Comparison of ENCODE assay signal across 11 cellular contexts in genomic region chr3:127748754-127749327, GRCh38.
DNase-seq lines count a peak whose midpoint lies in the region; ATAC-seq and TF ChIP-seq lines count a peak whose summit lies in the region.
"Had no signal": no experiment of that assay in that cellular context is flagged by ENCODE, and none has a peak within 500 bp of the region (broad histone marks: within the 10 kb centered on the region; RNA-seq: fewer than 3 reads in every experiment).

No MANE protein-coding gene starts in this region.

- no peaks in the 10 kb centered on the region for H3K36me3 Mint-ChIP-seq in brain
- H3K36me3 Mint-ChIP-seq: CD4-positive, alpha-beta memory T cell had no signal

- intact Hi-C loops in mucosa of descending colon (cut with DNase I, micrococcal nuclease), result no loop called here

- H3K27me3 ChIP-seq in right atrium auricular region, result no peaks in the 10 kb centered on the region

- H3K27ac ChIP-seq in right atrium auricular region, result peak overlapping the region; percentile 81
- peak overlapping the region in 15 of 21 experiments; percentile 27 to 86 (median 60) for H3K27ac ChIP-seq in skin epidermis

- H3K4me1 Mint-ChIP-seq in brain, result peaks cover 81% of the 10 kb centered on the region

- H3K9me3 Mint-ChIP-seq in brain, result peaks cover 0 to 2% (median 0%) of the 10 kb centered on the region in 5 experiments
- H3K9me3 Mint-ChIP-seq: CD4-positive, alpha-beta memory T cell had no signal

- no peaks in the 10 kb centered on the region for H3K9me3 ChIP-seq in right atrium auricular region
- no peaks in the 10 kb centered on the region for H3K9me3 ChIP-seq in mucosa of descending colon

- H3K36me3 ChIP-seq in right atrium auricular region, result no peaks in the 10 kb centered on the region
- no peaks in the 10 kb centered on the region for H3K36me3 ChIP-seq in mucosa of descending colon (ENCODE audit: low read depth)

- no peak overlapping the region for H3K4me3 ChIP-seq in right atrium auricular region
- H3K4me3 ChIP-seq in skin epidermis, result no peak overlapping the region
- no peak overlapping the region for H3K4me3 ChIP-seq in mucosa of descending colon
- H3K4me3 ChIP-seq: GM12878 had no signal

- no peak for TF ChIP-seq CTCF in brain (conservative IDR thresholded peaks at IDR 0.05)
- TF ChIP-seq CTCF in right atrium auricular region (IDR thresholded peaks at IDR 0.05), result no peak
- no peak for TF ChIP-seq CTCF in mucosa of descending colon (IDR thresholded peaks at IDR 0.05)

- ATAC-seq in mucosa of descending colon (no peak), GM18519 (IDR thresholded peaks at IDR 0.05; ENCODE audit: low FRiP score, unreplicated experiment) (no peak)
- ATAC-seq: GM12878 had no signal

- no peaks in the 10 kb centered on the region for H3K27me3 Mint-ChIP-seq in brain

- peak overlapping the region in 4 of 5 experiments; percentile 59 to 92 (median 86) for H3K27ac Mint-ChIP-seq in brain

- peaks cover 0 to 75% of the 10 kb centered on the region in 2 donors for H3K4me1 ChIP-seq in right atrium auricular region
- peaks cover 38% of the 10 kb centered on the region for H3K4me1 ChIP-seq in mucosa of descending colon (ENCODE audit: low read depth)

- in situ Hi-C loops in G401 (cut with HindIII; ENCODE audit: low sequenced_read_pairs), result no loop called here

- DNase-seq in G401 (ENCODE audit: low spot score) (peak; percentile 74), right atrium auricular region (ENCODE audit: low spot score) (no peak), HT-29 (ENCODE audit: low spot score) (no peak), activated gamma-delta T cell (lab: John Stamatoyannopoulos, UW) (no peak), mucosa of descending colon (no peak)
- DNase-seq: CD4-positive, alpha-beta memory T cell; T-helper 1 cell had no signal

- H3K4me3 Mint-ChIP-seq in brain, result peak overlapping the region in 2 of 5 experiments; percentile 2 to 56
- H3K4me3 Mint-ChIP-seq: CD4-positive, alpha-beta memory T cell had no signal
